In the genomic region with DNA sequence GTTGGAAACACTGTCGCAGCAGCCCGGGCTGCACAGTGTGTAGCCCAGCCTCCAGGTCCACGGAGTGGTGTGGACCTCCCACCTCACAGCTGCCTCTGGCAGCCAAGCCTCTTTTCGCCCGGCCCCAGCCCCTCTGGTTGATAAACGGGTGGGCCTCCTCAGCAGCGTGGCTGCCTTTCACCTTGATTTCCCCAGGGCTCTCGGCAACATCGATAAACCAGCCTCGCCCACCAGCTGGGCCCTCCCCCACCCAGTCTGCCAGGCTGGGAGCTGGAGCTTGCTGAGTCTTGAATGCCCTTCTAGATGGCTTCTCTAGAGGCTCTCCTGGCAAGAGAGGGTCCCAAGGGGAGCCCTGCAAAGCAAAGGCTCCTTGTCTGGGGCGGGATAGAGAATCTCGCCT, we compare ENCODE assay signal across 24 cellular contexts. TPM values are rescaled to one million over a fixed set of nuclear protein-coding genes. Genes with fewer than 3 reads are reported as not detected.
"Had no signal": no experiment of that assay in that cellular context is flagged by ENCODE, and none has a peak within 500 bp of the region (broad histone marks: within the 10 kb centered on the region; RNA-seq: fewer than 3 reads in every experiment).

No MANE protein-coding gene starts in this region.

- H3K4me1 ChIP-seq: colonic mucosa, SJSA1 had no signal

- H3K9me3 ChIP-seq: adrenal gland, colonic mucosa, SJSA1 had no signal

- H3K4me3 ChIP-seq: adrenal gland, colonic mucosa, SJSA1 had no signal

- DNase-seq: activated CD4-positive, alpha-beta memory T cell treated with anti-CD3 and anti-CD28 coated beads, Interleukin-2, amount 10 ng/mL, durations not matched to agents 7 days and 5 days; activated CD4-positive, alpha-beta T cell treated with anti-CD3 and anti-CD28 coated beads for 36 hours; activated CD4-positive, alpha-beta T cell treated with anti-CD3 and anti-CD28 coated beads, Interleukin-2, amount 50 U/mL, for 1 hour; activated CD8-positive, alpha-beta memory T cell treated with anti-CD3 and anti-CD28 coated beads, Interleukin-2, amount 50 U/mL, for 48 hours; activated naive CD4-positive, alpha-beta T cell treated with anti-CD3 and anti-CD28 coated beads, Interleukin-2, amount 50 U/mL, for 16 hours; activated naive CD8-positive, alpha-beta T cell treated with anti-CD3 and anti-CD28 coated beads, Interleukin-2, amount 10 ng/mL, durations not matched to agents 7 days and 5 days; activated T-cell treated with anti-CD3 and anti-CD28 coated beads, Interleukin-2, amount 50 U/mL, for 1 hour; anterior cingulate cortex; colonic mucosa; MM.1S; NCI-H1105; NCI-H146; NCI-H187 treated with DMSO at 0.1 percent for 48 hours; NCI-H345; NCI-H510A; NCI-H526 treated with DMSO at 0.1 percent for 48 hours; SHP77; SW 1271; T1000 had no signal

- H3K27me3 ChIP-seq: adrenal gland, colonic mucosa, SJSA1 had no signal

- ATAC-seq: activated CD4-positive, alpha-beta T cell treated with anti-CD3 and anti-CD28 coated beads for 36 hours; SK-N-SH treated with all-trans-retinoic acid at 6 μM for 48 hours had no signal

- H3K27ac ChIP-seq: adrenal gland, colonic mucosa, KMS-11, SJSA1 had no signal

RNA-seq across cellular contexts. Expression of a gene that starts 31.0 kb away (rescaled TPM):
- total RNA-seq: activated CD4-positive, alpha-beta memory T cell treated with anti-CD3 and anti-CD28 coated beads, Interleukin-2, amount 10 ng/mL, durations not matched to agents 7 days and 5 days; activated CD4-positive, alpha-beta T cell treated with anti-CD3 and anti-CD28 coated beads for 36 hours; activated naive CD8-positive, alpha-beta T cell treated with anti-CD3 and anti-CD28 coated beads, Interleukin-2, amount 10 ng/mL, durations not matched to agents 7 days and 5 days; adrenal gland; T-helper 1 cell treated with Interleukin-12 subunit alpha and Interleukin-12 subunit beta and Interleukin-4 antibody, amounts not matched to agents 30 ng/mL and 1 ng/mL, for 36 hours had no signal
